Comparison of ENCODE assay signal across 1 cellular context in genomic region chr1:90841477-90841876, GRCh38.
A peak's percentile ranks its signal among the peaks of the same experiment; 100 is the strongest.
TF ChIP-seq lines count a peak whose summit lies in the region.

No MANE protein-coding gene starts in this region.

TF ChIP-seq in H1, 55 proteins besides CTCF, POLR2A, EP300 and RAD21:
- no peak for TF ChIP-seq KDM5A (IDR thresholded peaks at IDR 0.05; ENCODE audit: low read length)
- no peak; the same call in 1 of the 2 replicates for TF ChIP-seq EGR1 (IDR thresholded peaks at IDR 0.05; ENCODE audit: borderline replicate concordance, low read depth, low read length)
- no peak for TF ChIP-seq CBX8 (IDR thresholded peaks at IDR 0.05; ENCODE audit: borderline replicate concordance, low read depth, low read length)
- TF ChIP-seq, protein P1, sequence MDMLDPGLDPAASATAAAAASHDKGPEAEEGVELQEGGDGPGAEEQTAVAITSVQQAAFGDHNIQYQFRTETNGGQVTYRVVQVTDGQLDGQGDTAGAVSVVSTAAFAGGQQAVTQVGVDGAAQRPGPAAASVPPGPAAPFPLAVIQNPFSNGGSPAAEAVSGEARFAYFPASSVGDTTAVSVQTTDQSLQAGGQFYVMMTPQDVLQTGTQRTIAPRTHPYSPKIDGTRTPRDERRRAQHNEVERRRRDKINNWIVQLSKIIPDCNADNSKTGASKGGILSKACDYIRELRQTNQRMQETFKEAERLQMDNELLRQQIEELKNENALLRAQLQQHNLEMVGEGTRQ (IDR thresholded peaks at IDR 0.05; ENCODE audit: low read length) = no peak
- peak; percentile 90 for TF ChIP-seq MAX (IDR thresholded peaks at IDR 0.05)
- TF ChIP-seq, protein P2, sequence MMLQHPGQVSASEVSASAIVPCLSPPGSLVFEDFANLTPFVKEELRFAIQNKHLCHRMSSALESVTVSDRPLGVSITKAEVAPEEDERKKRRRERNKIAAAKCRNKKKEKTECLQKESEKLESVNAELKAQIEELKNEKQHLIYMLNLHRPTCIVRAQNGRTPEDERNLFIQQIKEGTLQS (IDR thresholded peaks at IDR 0.05; ENCODE audit: insufficient read depth, low read depth, low read length) = no peak
- TF ChIP-seq KDM4A (IDR thresholded peaks at IDR 0.05; ENCODE audit: low read depth, low read length, severe bottlenecking) = peak; percentile 82
- TF ChIP-seq, protein P3, sequence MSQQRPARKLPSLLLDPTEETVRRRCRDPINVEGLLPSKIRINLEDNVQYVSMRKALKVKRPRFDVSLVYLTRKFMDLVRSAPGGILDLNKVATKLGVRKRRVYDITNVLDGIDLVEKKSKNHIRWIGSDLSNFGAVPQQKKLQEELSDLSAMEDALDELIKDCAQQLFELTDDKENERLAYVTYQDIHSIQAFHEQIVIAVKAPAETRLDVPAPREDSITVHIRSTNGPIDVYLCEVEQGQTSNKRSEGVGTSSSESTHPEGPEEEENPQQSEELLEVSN (IDR thresholded peaks at IDR 0.05) = peak; percentile 78
- TF ChIP-seq RNF2 (IDR thresholded peaks at IDR 0.05; ENCODE audit: borderline replicate concordance, low read depth, low read length, missing control alignments, poor library complexity, severe bottlenecking) = peak; percentile 67
- no peak for TF ChIP-seq GABPA (IDR thresholded peaks at IDR 0.05; ENCODE audit: borderline replicate concordance, insufficient read depth, low read length)
- TF ChIP-seq ASH2L (IDR thresholded peaks at IDR 0.05; ENCODE audit: low read length) = peak; percentile 57
- TF ChIP-seq CTBP2 (IDR thresholded peaks at IDR 0.05; ENCODE audit: borderline replicate concordance, insufficient read depth, insufficient read length, low read length) = no peak
- TF ChIP-seq FOSL1 (IDR thresholded peaks at IDR 0.05; ENCODE audit: insufficient read depth, low read depth, low read length) = no peak
